14 cellular contexts compared by ENCODE assay signal in the genomic region with DNA sequence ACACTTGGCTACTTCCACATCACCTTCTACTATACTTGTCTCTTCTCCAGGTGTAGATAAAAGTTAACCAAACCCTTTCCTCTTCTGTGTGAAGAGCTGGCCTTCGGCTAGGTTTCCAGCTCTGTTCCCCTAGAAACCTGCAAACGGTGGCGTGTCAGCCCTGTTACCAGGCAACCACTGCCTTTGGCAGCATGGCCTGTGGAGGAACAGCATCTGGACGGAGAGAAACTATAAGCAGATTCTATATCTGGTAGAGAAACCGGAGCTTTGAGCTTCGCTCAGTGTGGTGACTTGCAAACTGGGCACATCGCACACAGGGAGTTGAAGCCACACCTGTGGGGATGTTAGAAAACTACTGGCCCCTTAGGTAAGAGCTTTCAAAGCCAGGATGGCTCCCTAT. TPM values are rescaled to one million over a fixed set of nuclear protein-coding genes. Genes with fewer than 3 reads are reported as not detected.
DNase-seq lines count a peak whose midpoint lies in the region; ATAC-seq lines count a peak whose summit lies in the region.
"Had no signal": no experiment of that assay in that cellular context is flagged by ENCODE, and none has a peak within 500 bp of the region (broad histone marks: within the 10 kb centered on the region; RNA-seq: fewer than 3 reads in every experiment).

No MANE protein-coding gene starts in this region.

- H3K27ac ChIP-seq in ectodermal cell (ENCODE audit: insufficient read depth, low read depth, low read length, poor library complexity, severe bottlenecking) = peak overlapping the region; percentile 39
- H3K27ac ChIP-seq: 22Rv1, KMS-11, tibial artery had no signal

- peaks cover 29% of the 10 kb centered on the region for H3K4me1 ChIP-seq in ectodermal cell (ENCODE audit: control insufficient read depth, insufficient read depth, low read length)

- DNase-seq in DMS53 (lab: John Stamatoyannopoulos, UW) = peak; percentile 66
- DNase-seq in DMS53 treated with DMSO at 0.1 percent for 48 hours (lab: John Stamatoyannopoulos, UW; ENCODE audit: unreplicated experiment) = no peak
- peak; percentile 90 for DNase-seq in NCI-H2171 treated with DMSO at 0.1 percent for 48 hours (lab: John Stamatoyannopoulos, UW)
- DNase-seq in occipital lobe (lab: John Stamatoyannopoulos, UW) = peak; percentile 76
- DNase-seq in GF-D8 (lab: John Stamatoyannopoulos, UW) = no peak
- DNase-seq: activated naive CD4-positive, alpha-beta T cell; cerebellar nuclear complex; small intestine; tibial artery had no signal

- no peaks in the 10 kb centered on the region for H3K36me3 ChIP-seq in ectodermal cell (ENCODE audit: control insufficient read depth, insufficient read depth, low read length)

- no peak overlapping the region for H3K4me3 ChIP-seq in ectodermal cell (ENCODE audit: insufficient read depth, low read depth, low read length)
- H3K4me3 ChIP-seq: tibial artery had no signal

- ATAC-seq in GM18867 (IDR thresholded peaks at IDR 0.05; ENCODE audit: unreplicated experiment) (no peak), HG03139 (IDR thresholded peaks at IDR 0.05; ENCODE audit: unreplicated experiment) (no peak)

- WGBS in ectodermal cell, 2 experiments = 85 to 88% methylated on average over 7 of the region's 7 CpGs

- no peaks in the 10 kb centered on the region for H3K9me3 ChIP-seq in ectodermal cell (ENCODE audit: control insufficient read depth, low read length)
- H3K9me3 ChIP-seq: tibial artery had no signal

- H3K27me3 ChIP-seq in ectodermal cell (ENCODE audit: control insufficient read depth, insufficient read depth, low read length, poor library complexity, severe bottlenecking) = no peaks in the 10 kb centered on the region
- H3K27me3 ChIP-seq: tibial artery had no signal

RNA-seq across cellular contexts. Expression of a gene that starts 35.9 kb away (rescaled TPM):
- 34.4 TPM for polyA plus RNA-seq in ectodermal cell (2013, experiment 1 of 4)
- polyA plus RNA-seq in ectodermal cell (2013, experiment 2 of 4) = 44.5 TPM
- 25.4 TPM for polyA plus RNA-seq in ectodermal cell (2013, experiment 3 of 4)
- 32.6 TPM for polyA plus RNA-seq in ectodermal cell (2013, experiment 4 of 4)
- total RNA-seq in occipital lobe = 19.3 TPM

RNA-seq across cellular contexts. Expression of a gene that starts 42.1 kb away (rescaled TPM):
- 23.5 TPM for polyA plus RNA-seq in ectodermal cell (2013, experiment 1 of 4)
- 31.7 TPM for polyA plus RNA-seq in ectodermal cell (2013, experiment 2 of 4)
- 17.9 TPM for polyA plus RNA-seq in ectodermal cell (2013, experiment 3 of 4)
- polyA plus RNA-seq in ectodermal cell (2013, experiment 4 of 4) = 15.1 TPM
- total RNA-seq in occipital lobe = 78.3 TPM

Comparison
In these comparisons a context has a peak if more than half of its experiments do, and no peak if none do; other contexts are left out.
1. DNase-seq: peak in DMS53 (single experiment), NCI-H2171 treated with DMSO at 0.1 percent for 48 hours (single experiment) and occipital lobe (single experiment); none in DMS53 treated with DMSO at 0.1 percent for 48 hours (single experiment) and GF-D8 (single experiment).